In genomic region chr16:81711609-81712329, GRCh38 we compare ENCODE assay signal across 8 cellular contexts.
A peak's percentile ranks its signal among the peaks of the same experiment; 100 is the strongest.
DNase-seq lines count a peak whose midpoint lies in the region; ATAC-seq and TF ChIP-seq lines count a peak whose summit lies in the region.

No MANE protein-coding gene starts in this region.

- H3K36me3 ChIP-seq in left ventricle myocardium inferior, result peaks cover 23% of the 10 kb centered on the region
- H3K36me3 ChIP-seq in upper lobe of left lung, result peaks cover 0 to 36% (median 34%) of the 10 kb centered on the region in 4 donors

- H3K27me3 ChIP-seq in left ventricle myocardium inferior (ENCODE audit: low read depth) (no peaks in the 10 kb centered on the region), upper lobe of left lung (no peaks in the 10 kb centered on the region)

- no peak for TF ChIP-seq CTCF in left ventricle myocardium inferior (IDR thresholded peaks at IDR 0.05; ENCODE audit: borderline replicate concordance)
- no peak for TF ChIP-seq CTCF in glutamatergic neuron (IDR thresholded peaks at IDR 0.05; ENCODE audit: partially characterized antibody, unreplicated experiment)
- TF ChIP-seq CTCF in upper lobe of left lung (IDR thresholded peaks at IDR 0.05), result no peak

- peaks cover 6% of the 10 kb centered on the region for H3K36me3 Mint-ChIP-seq in glutamatergic neuron (ENCODE audit: unreplicated experiment)

- peaks cover 19% of the 10 kb centered on the region for H3K4me1 Mint-ChIP-seq in glutamatergic neuron (ENCODE audit: low read depth, unreplicated experiment)

- H3K9me3 Mint-ChIP-seq in glutamatergic neuron (ENCODE audit: unreplicated experiment), result peaks cover 13% of the 10 kb centered on the region

- no peak for ATAC-seq in left ventricle myocardium superior
- ATAC-seq in upper lobe of left lung (ENCODE audit: low FRiP score in 2 of 2), result peak; percentile 41 to 46
- ATAC-seq in GM21528 (IDR thresholded peaks at IDR 0.05; ENCODE audit: low FRiP score, unreplicated experiment), result no peak

- intact Hi-C loops in left ventricle myocardium inferior (cut with micrococcal nuclease), result no loop called here
- intact Hi-C loops in left ventricle myocardium superior (cut with micrococcal nuclease), result no loop called here

- peak; percentile 8 for DNase-seq in left ventricle myocardium inferior
- no peak for DNase-seq in left ventricle myocardium superior
- DNase-seq in T1000 (lab: John Stamatoyannopoulos, UW), result peak; percentile 69
- DNase-seq in glutamatergic neuron, result no peak
- DNase-seq in upper lobe of left lung, result no peak
- DNase-seq in DMS79 treated with DMSO at 0.1 percent for 48 hours (lab: John Stamatoyannopoulos, UW), result no peak
- no peak for DNase-seq in activated gamma-delta T cell treated with Interleukin-2 at 50 U/mL for 16 hours

- H3K4me1 ChIP-seq in left ventricle myocardium inferior (peaks cover 6% of the 10 kb centered on the region), upper lobe of left lung (peaks cover 0 to 9% (median 2%) of the 10 kb centered on the region in 4 donors)

- WGBS in upper lobe of left lung, 2 donors, result 60 to 64% methylated on average over 21 of the region's 21 CpGs

- H3K27ac ChIP-seq in left ventricle myocardium inferior (replicated peaks), result no peak overlapping the region
- peak overlapping the region in 1 of 4 donors; percentile 31 for H3K27ac ChIP-seq in upper lobe of left lung

- no peak for TF ChIP-seq POLR2A in upper lobe of left lung (IDR thresholded peaks at IDR 0.05)

- no peaks in the 10 kb centered on the region for H3K9me3 ChIP-seq in left ventricle myocardium inferior (replicated peaks)
- no peaks in the 10 kb centered on the region for H3K9me3 ChIP-seq in upper lobe of left lung

- TF ChIP-seq EP300 in upper lobe of left lung (IDR thresholded peaks at IDR 0.05), result peak in 1 of 4 donors; percentile 34

- peak overlapping the region; percentile 36 for H3K27ac Mint-ChIP-seq in glutamatergic neuron (ENCODE audit: unreplicated experiment)

- no peak overlapping the region for H3K4me3 Mint-ChIP-seq in glutamatergic neuron (ENCODE audit: unreplicated experiment)

- H3K4me3 ChIP-seq in left ventricle myocardium inferior, result no peak overlapping the region
- H3K4me3 ChIP-seq in upper lobe of left lung, result no peak overlapping the region

- no peaks in the 10 kb centered on the region for H3K27me3 Mint-ChIP-seq in glutamatergic neuron (ENCODE audit: unreplicated experiment)

Comparison
In these comparisons a context has a peak if more than half of its experiments do, and no peak if none do; other contexts are left out.
1. DNase-seq: peak in left ventricle myocardium inferior (single experiment) and T1000 (single experiment); none in left ventricle myocardium superior (single experiment), glutamatergic neuron (single experiment), upper lobe of left lung (0 of 2), DMS79 treated with DMSO at 0.1 percent for 48 hours (single experiment) and activated gamma-delta T cell treated with Interleukin-2 at 50 U/mL for 16 hours (single experiment).
2. ATAC-seq: peak in upper lobe of left lung (2 of 2); none in left ventricle myocardium superior (single experiment) and GM21528 (single experiment).